In genomic region chr13:60351816-60352215, GRCh38 we compare ENCODE assay signal across 1 cellular context.
TF ChIP-seq lines count a peak whose summit lies in the region.

No MANE protein-coding gene starts in this region.

TF ChIP-seq in SK-N-SH treated with all-trans-retinoic acid at 6 μM for 48 hours, 23 proteins besides CTCF, POLR2A, EP300 and RAD21 (continued from another document):
- TF ChIP-seq, protein P1, sequence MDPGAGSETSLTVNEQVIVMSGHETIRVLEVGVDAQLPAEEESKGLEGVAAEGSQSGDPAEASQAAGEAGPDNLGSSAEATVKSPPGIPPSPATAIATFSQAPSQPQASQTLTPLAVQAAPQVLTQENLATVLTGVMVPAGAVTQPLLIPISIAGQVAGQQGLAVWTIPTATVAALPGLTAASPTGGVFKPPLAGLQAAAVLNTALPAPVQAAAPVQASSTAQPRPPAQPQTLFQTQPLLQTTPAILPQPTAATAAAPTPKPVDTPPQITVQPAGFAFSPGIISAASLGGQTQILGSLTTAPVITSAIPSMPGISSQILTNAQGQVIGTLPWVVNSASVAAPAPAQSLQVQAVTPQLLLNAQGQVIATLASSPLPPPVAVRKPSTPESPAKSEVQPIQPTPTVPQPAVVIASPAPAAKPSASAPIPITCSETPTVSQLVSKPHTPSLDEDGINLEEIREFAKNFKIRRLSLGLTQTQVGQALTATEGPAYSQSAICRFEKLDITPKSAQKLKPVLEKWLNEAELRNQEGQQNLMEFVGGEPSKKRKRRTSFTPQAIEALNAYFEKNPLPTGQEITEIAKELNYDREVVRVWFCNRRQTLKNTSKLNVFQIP (CRISPR knock-in tag; IDR thresholded peaks at IDR 0.05; ENCODE audit: borderline replicate concordance, low read depth) = no peak
